In genomic region chr4:8615921-8616787, GRCh38 we compare ENCODE assay signal across 19 cellular contexts. TPM values are rescaled to one million over a fixed set of nuclear protein-coding genes. Genes with fewer than 3 reads are reported as not detected.
DNase-seq lines count a peak whose midpoint lies in the region; ATAC-seq, FAIRE-seq and TF ChIP-seq lines count a peak whose summit lies in the region.
"Had no signal": no experiment of that assay in that cellular context is flagged by ENCODE, and none has a peak within 500 bp of the region (broad histone marks: within the 10 kb centered on the region; RNA-seq: fewer than 3 reads in every experiment).

No MANE protein-coding gene starts in this region.

- H3K9me3 Mint-ChIP-seq in WTC11, result no peaks in the 10 kb centered on the region
- no peaks in the 10 kb centered on the region for H3K9me3 Mint-ChIP-seq in type B pancreatic cell

- no peak overlapping the region for H3K4me3 ChIP-seq in right lobe of liver
- no peak overlapping the region for H3K4me3 ChIP-seq in HepG2 (replicated peaks in 1 of 3; ENCODE audit: insufficient read depth in 1 of 3, low read depth in 2 of 3, low read length in 3 of 3)
- no peak overlapping the region for H3K4me3 ChIP-seq in kidney (ENCODE audit: low read length in 2 of 2)

- peak in 2 of 3 donors; percentile 10 to 35 for DNase-seq in right lobe of liver
- no peak for DNase-seq in HepG2 (ENCODE audit: low spot score)
- DNase-seq in WTC11 (ENCODE audit: low spot score), result no peak
- peak; percentile 59 for DNase-seq in kidney
- DNase-seq in type B pancreatic cell (ENCODE audit: extremely low spot score, unreplicated experiment), result no peak
- no peak for DNase-seq in SKM-1 (lab: John Stamatoyannopoulos, UW; ENCODE audit: unreplicated experiment)
- DNase-seq in midbrain (lab: John Stamatoyannopoulos, UW), result no peak
- no peak for DNase-seq in NCI-H1048 (lab: John Stamatoyannopoulos, UW)
- DNase-seq: KBM-7, NCI-H187, NCI-H2107, NCI-H510A treated with DMSO at 0.1 percent for 48 hours, NCI-H774, SIG-M5 had no signal

- no peak overlapping the region for H3K4me2 ChIP-seq in HepG2 (ENCODE audit: low read depth, low read length)

- TF ChIP-seq RAD21 in HepG2 (CRISPR knock-in tag; IDR thresholded peaks at IDR 0.05), result no peak

- H3K79me2 ChIP-seq in HepG2 (ENCODE audit: insufficient read depth, low read length), result no peaks in the 10 kb centered on the region

- no peak overlapping the region for H3K9ac ChIP-seq in HepG2 (ENCODE audit: insufficient read depth, low read depth, low read length)
- no peak overlapping the region for H3K9ac ChIP-seq in kidney (ENCODE audit: low read length in 2 of 2)

- H3K4me1 ChIP-seq in right lobe of liver, result no peaks in the 10 kb centered on the region
- no peaks in the 10 kb centered on the region for H3K4me1 ChIP-seq in HepG2 (ENCODE audit: insufficient read depth, low read length)
- no peaks in the 10 kb centered on the region for H3K4me1 ChIP-seq in kidney (ENCODE audit: control insufficient read depth in 1 of 2, insufficient read depth in 1 of 2, low read depth in 1 of 2, low read length in 2 of 2)

- TF ChIP-seq CTCF in right lobe of liver (IDR thresholded peaks at IDR 0.05), result no peak
- no peak for TF ChIP-seq CTCF in HepG2 (CRISPR knock-in tag; IDR thresholded peaks at IDR 0.05)
- TF ChIP-seq CTCF in WTC11 (IDR thresholded peaks at IDR 0.05), result no peak
- TF ChIP-seq CTCF in kidney (IDR thresholded peaks at IDR 0.05; ENCODE audit: borderline replicate concordance, extremely low read depth, insufficient read depth), result no peak
- no peak for TF ChIP-seq CTCF in type B pancreatic cell (conservative IDR thresholded peaks at IDR 0.05)

- H3K27me3 ChIP-seq in right lobe of liver (no peaks in the 10 kb centered on the region), HepG2 (ENCODE audit: control insufficient read depth in 1 of 2, insufficient read depth in 2 of 2, low read length in 2 of 2) (peaks cover 14 to 76% of the 10 kb centered on the region in 2 experiments)

- intact Hi-C loops in right lobe of liver (cut with DNase I) (no loop called here), HepG2 (cut with micrococcal nuclease; ENCODE audit: unreplicated experiment) (no loop called here), kidney (cut with DNase I) (no loop called here)

- TF ChIP-seq EP300 in HepG2 (IDR thresholded peaks at IDR 0.05; ENCODE audit: low read depth in 2 of 2, low read length in 2 of 2) (no peak), HepG2 (CRISPR knock-in tag; IDR thresholded peaks at IDR 0.05; ENCODE audit: borderline replicate concordance) (no peak)

- no peak overlapping the region for H3K27ac ChIP-seq in right lobe of liver
- no peak overlapping the region for H3K27ac ChIP-seq in HepG2 (ENCODE audit: extremely low read length, insufficient read depth, low read length)
- H3K27ac ChIP-seq in kidney (ENCODE audit: low read depth in 2 of 2, low read length in 2 of 2), result no peak overlapping the region

- CTCF ChIA-PET in HepG2 (lab: Yijun Ruan, JAX; ENCODE audit: low intra/inter-chr PET ratio, low total read pairs), result no interaction called here
- CTCF ChIA-PET in WTC11 (lab: Charles Lee), result interaction anchor here (5.0 kb wide), 1 partner anchor 9 kb away, joined by 45 read pairs; no protein-coding TSS in a partner anchor

- H4K20me1 ChIP-seq in HepG2 (ENCODE audit: insufficient read depth, low read length), result no peaks in the 10 kb centered on the region

- BruUV-seq in HepG2 (replicated peaks; lab: Mats Ljungman, UMichigan), result no TSS peak

- WGBS in right lobe of liver (ENCODE audit: insufficient coverage, low coverage, low lambda C conversion rate, missing lambda C conversion rate), result 60% methylated on average over 12 of the region's 26 CpGs
- WGBS in HepG2 (ENCODE audit: low lambda C conversion rate), result 48% methylated on average over 14 of the region's 26 CpGs

- H3K27ac Mint-ChIP-seq in WTC11 (peak overlapping the region; percentile 76; the same call in 1 of the 2 replicates), type B pancreatic cell (peak overlapping the region; percentile 20)

- H3K9me3 ChIP-seq in right lobe of liver (no peaks in the 10 kb centered on the region), HepG2 (ENCODE audit: low read length) (no peaks in the 10 kb centered on the region), kidney (ENCODE audit: control insufficient read depth in 1 of 2, low read length in 2 of 2) (no peaks in the 10 kb centered on the region)

- no peaks in the 10 kb centered on the region for H3K4me1 Mint-ChIP-seq in WTC11
- H3K4me1 Mint-ChIP-seq in type B pancreatic cell (ENCODE audit: unreplicated experiment), result peaks cover 7% of the 10 kb centered on the region

- in situ Hi-C loops in HepG2 (cut with HindIII; ENCODE audit: extremely low pct_ligation_motif_present, low pct_unique_long_range_greater_than_20kb), result no loop called here

- POLR2A ChIA-PET in HepG2 (lab: Yijun Ruan, JAX) (no interaction called here), WTC11 (lab: Charles Lee) (no interaction called here)

- TF ChIP-seq POLR2A in right lobe of liver (IDR thresholded peaks at IDR 0.05), result no peak
- TF ChIP-seq POLR2A in HepG2 (IDR thresholded peaks at IDR 0.05; ENCODE audit: insufficient read depth in 1 of 2, low read depth in 2 of 2, low read length in 2 of 2), result no peak

- H2AFZ ChIP-seq in HepG2 (ENCODE audit: low read length), result no peak overlapping the region

- FAIRE-seq in HepG2 (lab: Jason Lieb, UNC) (no peak), kidney (lab: Jason Lieb, UNC) (no peak)
- FAIRE-seq: A204.1, D721Med, GM12891, H1 had no signal

- H3K27me3 Mint-ChIP-seq in WTC11 (ENCODE audit: low read depth) (no peaks in the 10 kb centered on the region; the same call in 1 of the 2 replicates), type B pancreatic cell (no peaks in the 10 kb centered on the region)

- H3K36me3 Mint-ChIP-seq in WTC11 (peaks cover 6% of the 10 kb centered on the region; the same call in 1 of the 2 replicates), type B pancreatic cell (no peaks in the 10 kb centered on the region)

- ATAC-seq in right lobe of liver (no peak), HepG2 (no peak), WTC11 (no peak)

- H3K4me3 Mint-ChIP-seq in WTC11 (no peak overlapping the region), type B pancreatic cell (no peak overlapping the region)

- H3K36me3 ChIP-seq in right lobe of liver (no peaks in the 10 kb centered on the region), HepG2 (replicated peaks in 1 of 2; ENCODE audit: control insufficient read depth in 1 of 2, insufficient read depth in 2 of 2, low read length in 2 of 2) (no peaks in the 10 kb centered on the region), kidney (ENCODE audit: control insufficient read depth in 1 of 2, insufficient read depth in 2 of 2, low read length in 2 of 2) (no peaks in the 10 kb centered on the region)

RNA-seq across cellular contexts. Expression of gene CPZ, which starts 23.6 kb away (rescaled TPM):
- total RNA-seq in right lobe of liver, result under 1 TPM in 5 of 6 experiments, not detected in 1; 0.24 to 0.80 (median 0.74) TPM
- total RNA-seq in HepG2 (2016; rRNA removed; fragmentation: Illumina TruSeq; extraction: Trizol), result 0.38 and 0.58 TPM in 2 replicates
- total RNA-seq in HepG2 (2016; cell fraction: cytosol; rRNA removed; fragmentation: Illumina TruSeq; extraction: Trizol; ENCODE audit: low read depth), result not detected in 2 replicates
- total RNA-seq in HepG2 (2016; cell fraction: insoluble cytoplasmic fraction; rRNA removed; fragmentation: Illumina TruSeq; extraction: Trizol), result 0.79 and 0.80 TPM in 2 replicates
- 0.31 and 0.65 TPM in 2 replicates for total RNA-seq in HepG2 (2016; cell fraction: membrane; rRNA removed; fragmentation: Illumina TruSeq; extraction: Trizol)
- total RNA-seq in HepG2 (2016; cell fraction: nucleus; rRNA removed; fragmentation: Illumina TruSeq; extraction: Trizol), result 0.25 and 0.96 TPM in 2 replicates
- polyA plus RNA-seq in HepG2 (2011; rRNA removed), result 0.60 and 0.61 TPM in 2 replicates
- polyA plus RNA-seq in HepG2 (2011; cell fraction: cytosol; rRNA removed), result 0.49 and 0.76 TPM in 2 replicates
- polyA plus RNA-seq in HepG2 (2011; cell fraction: nucleus; rRNA removed), result 1.9 and 3.1 TPM in 2 replicates
- 0.36 and 1.1 TPM in 2 replicates for polyA plus RNA-seq in HepG2 (2012)
- 0.23 and 0.32 TPM in 2 replicates for polyA plus RNA-seq in HepG2 (2016; cell fraction: cytosol; fragmentation: Illumina TruSeq; extraction: Trizol; ENCODE audit: low read depth)
- 0.38 and 0.51 TPM in 2 replicates for polyA plus RNA-seq in HepG2 (2016; cell fraction: insoluble cytoplasmic fraction; fragmentation: Illumina TruSeq; extraction: Trizol; ENCODE audit: low read depth)
- 0.31 and 0.38 TPM in 2 replicates for polyA plus RNA-seq in HepG2 (2016; cell fraction: membrane; fragmentation: Illumina TruSeq; extraction: Trizol; ENCODE audit: low read depth)
- 1.5 and 1.9 TPM in 2 replicates for polyA plus RNA-seq in HepG2 (2016; cell fraction: nucleus; fragmentation: Illumina TruSeq; extraction: Trizol; ENCODE audit: insufficient read depth, low read depth)
- polyA minus RNA-seq in HepG2 (2011; rRNA and poly(A)+ RNA removed; ENCODE audit: low replicate concordance), result 0.44 and 0.58 TPM in 2 replicates
- polyA minus RNA-seq in HepG2 (2011; cell fraction: cytosol; rRNA and poly(A)+ RNA removed), result 0.79 TPM in 1 of 2 replicates, not detected in the other
- polyA minus RNA-seq in HepG2 (2011; cell fraction: nucleus; rRNA and poly(A)+ RNA removed), result 0.25 and 0.77 TPM in 2 replicates
- total RNA-seq in WTC11 (2021), result 22.7 to 26.9 TPM (median 22.8 TPM) in 3 replicates
- total RNA-seq in kidney, result 2.6 TPM
- polyA plus RNA-seq in kidney (ENCODE audit: insufficient read depth, low read depth, low replicate concordance), result 1.2 TPM
- 4.9 and 12.6 TPM in 2 replicates for total RNA-seq in type B pancreatic cell (ENCODE audit: low replicate concordance)
- total RNA-seq: OCI-LY7 had no signal

RNA-seq across cellular contexts. Expression of gene GPR78, which starts 36.0 kb away (rescaled TPM):
- total RNA-seq in right lobe of liver (not detected), HepG2 (2016; rRNA removed; fragmentation: Illumina TruSeq; extraction: Trizol) (0.07 TPM in 1 of 2 replicates, not detected in the other), WTC11 (2021) (2.3 to 5.7 TPM (median 2.7 TPM) in 3 replicates), kidney (not detected), type B pancreatic cell (ENCODE audit: low replicate concordance) (0.97 and 4.9 TPM in 2 replicates)
- total RNA-seq in HepG2 (2016; cell fraction: cytosol; rRNA removed; fragmentation: Illumina TruSeq; extraction: Trizol; ENCODE audit: low read depth), result not detected in 2 replicates
- total RNA-seq in HepG2 (2016; cell fraction: insoluble cytoplasmic fraction; rRNA removed; fragmentation: Illumina TruSeq; extraction: Trizol), result not detected in 2 replicates
- total RNA-seq in HepG2 (2016; cell fraction: membrane; rRNA removed; fragmentation: Illumina TruSeq; extraction: Trizol), result 0.07 TPM in 1 of 2 replicates, not detected in the other
- total RNA-seq in HepG2 (2016; cell fraction: nucleus; rRNA removed; fragmentation: Illumina TruSeq; extraction: Trizol), result 0.12 and 0.13 TPM in 2 replicates
- polyA plus RNA-seq in HepG2 (2011; rRNA removed) (0.01 TPM in 1 of 2 replicates, not detected in the other), kidney (ENCODE audit: insufficient read depth, low read depth, low replicate concordance) (not detected)
- polyA plus RNA-seq in HepG2 (2011; cell fraction: cytosol; rRNA removed), result not detected in 2 replicates
- 0.10 and 0.13 TPM in 2 replicates for polyA plus RNA-seq in HepG2 (2011; cell fraction: nucleus; rRNA removed)
- not detected in 2 replicates for polyA plus RNA-seq in HepG2 (2012)
- polyA plus RNA-seq in HepG2 (2016; cell fraction: cytosol; fragmentation: Illumina TruSeq; extraction: Trizol; ENCODE audit: low read depth), result not detected in 2 replicates
- polyA plus RNA-seq in HepG2 (2016; cell fraction: insoluble cytoplasmic fraction; fragmentation: Illumina TruSeq; extraction: Trizol; ENCODE audit: low read depth), result not detected in 2 replicates
- not detected in 2 replicates for polyA plus RNA-seq in HepG2 (2016; cell fraction: membrane; fragmentation: Illumina TruSeq; extraction: Trizol; ENCODE audit: low read depth)
- 0.16 TPM in 1 of 2 replicates, not detected in the other for polyA plus RNA-seq in HepG2 (2016; cell fraction: nucleus; fragmentation: Illumina TruSeq; extraction: Trizol; ENCODE audit: insufficient read depth, low read depth)
- polyA minus RNA-seq in HepG2 (2011; rRNA and poly(A)+ RNA removed; ENCODE audit: low replicate concordance), result 0.07 TPM in 1 of 2 replicates, not detected in the other
- polyA minus RNA-seq in HepG2 (2011; cell fraction: cytosol; rRNA and poly(A)+ RNA removed), result not detected in 2 replicates
- polyA minus RNA-seq in HepG2 (2011; cell fraction: nucleus; rRNA and poly(A)+ RNA removed), result 0.13 TPM in 1 of 2 replicates, not detected in the other
- total RNA-seq: OCI-LY7 had no signal

Comparison
In these comparisons a context has a peak if more than half of its experiments do, and no peak if none do; other contexts are left out.
1. DNase-seq: peak in right lobe of liver (2 of 3) and kidney (single experiment); none in HepG2 (single experiment), WTC11 (single experiment), type B pancreatic cell (single experiment), SKM-1 (single experiment), midbrain (single experiment) and NCI-H1048 (single experiment).